8 cellular contexts compared by ENCODE assay signal in the genomic region with DNA sequence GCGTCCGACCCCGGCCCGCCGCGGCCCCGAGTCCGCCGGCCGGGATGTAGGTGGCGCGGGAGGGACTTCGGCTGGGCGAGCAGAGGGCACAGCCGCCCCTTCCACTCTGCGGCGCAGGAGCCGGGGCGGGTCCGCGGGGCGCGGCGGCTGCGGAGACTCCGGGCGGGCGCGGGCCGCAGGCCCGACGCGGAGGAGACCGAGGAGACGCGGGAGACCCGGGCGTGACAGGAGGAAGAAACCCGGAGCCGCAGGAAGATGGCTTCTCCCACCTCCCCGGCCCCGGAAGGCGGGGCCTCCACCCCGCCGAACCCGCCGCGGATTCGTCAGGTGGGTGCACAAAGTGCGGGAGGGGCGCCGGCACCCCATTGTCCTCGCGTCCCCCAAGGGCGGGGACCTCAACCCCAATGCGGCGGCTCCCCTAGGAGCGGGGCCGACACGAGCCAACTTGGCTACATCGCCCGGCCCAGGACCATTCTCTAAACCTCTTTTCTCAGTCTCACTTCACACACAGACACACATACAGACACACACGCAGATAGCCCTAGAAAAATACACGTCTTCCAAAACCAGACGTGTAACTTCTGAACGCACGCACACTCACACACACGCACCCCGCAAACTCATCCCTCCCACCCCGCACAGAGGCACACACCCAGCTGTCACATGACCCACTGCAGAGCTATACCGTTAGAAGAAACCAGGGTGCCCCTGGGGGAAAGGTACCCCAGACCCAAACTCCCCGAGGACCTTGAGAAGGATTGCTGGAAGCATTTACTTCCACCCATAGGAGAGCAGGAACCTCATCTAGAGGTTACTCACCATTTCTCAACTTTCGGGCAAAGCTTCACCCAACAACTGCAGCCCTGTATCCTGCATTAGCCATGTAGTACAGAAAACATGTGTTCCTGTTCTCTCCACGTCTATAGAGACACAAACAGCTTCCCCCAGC.
A peak's percentile ranks its signal among the peaks of the same experiment; 100 is the strongest.
DNase-seq lines count a peak whose midpoint lies in the region; ATAC-seq and TF ChIP-seq lines count a peak whose summit lies in the region.
"Not testable (repeated sequence)": the region's sequence is repeated elsewhere in the genome, so short reads cannot be mapped to it uniquely, and the experiment has no call there.

No MANE protein-coding gene starts in this region.

- H3K27me3 Mint-ChIP-seq in activated CD4-positive, alpha-beta memory T cell treated with anti-CD3 and anti-CD28 coated beads, Interleukin-2, amount 10 ng/mL, durations not matched to agents 7 days and 5 days = peaks cover 42% of the 10 kb centered on the region

- ATAC-seq in GM18517 (IDR thresholded peaks at IDR 0.05; ENCODE audit: unreplicated experiment) (peak; percentile 55), HG02852 (IDR thresholded peaks at IDR 0.05; ENCODE audit: unreplicated experiment) (peak; percentile 55)

- POLR2A ChIA-PET in activated CD4-positive, alpha-beta memory T cell treated with anti-CD3 and anti-CD28 coated beads, Interleukin-2, amount 10 ng/mL, durations not matched to agents 7 days and 5 days (lab: Charles Lee) = not testable (repeated sequence)

- intact Hi-C loops in posterior cingulate gyrus (cut with DNase I) = not testable (repeated sequence)

- peak overlapping the region; percentile 93 for H3K4me3 Mint-ChIP-seq in activated CD4-positive, alpha-beta memory T cell treated with anti-CD3 and anti-CD28 coated beads, Interleukin-2, amount 10 ng/mL, durations not matched to agents 7 days and 5 days

- H3K27ac ChIP-seq in coronary artery = peak overlapping the region in 1 of 2 donors; percentile 31

- DNase-seq in A172 (ENCODE audit: low spot score) (peak; percentile 7), NCI-H2171 treated with DMSO at 0.1 percent for 48 hours (lab: John Stamatoyannopoulos, UW) (peak; percentile 61), iPS-NIHi7 (ENCODE audit: extremely low spot score) (peak; percentile 45), posterior cingulate gyrus (peak in 7 of 10 donors; percentile 19 to 87 (median 42))
- peak; percentile 33 for DNase-seq in activated CD4-positive, alpha-beta memory T cell treated with anti-CD3 and anti-CD28 coated beads, Interleukin-2, amount 10 ng/mL, durations not matched to agents 7 days and 5 days
- not testable (repeated sequence) for DNase-seq in coronary artery (ENCODE audit: low spot score)

- CTCF ChIA-PET in activated CD4-positive, alpha-beta memory T cell treated with anti-CD3 and anti-CD28 coated beads, Interleukin-2, amount 10 ng/mL, durations not matched to agents 7 days and 5 days (lab: Charles Lee) = interaction anchor here (0.6 to 1.2 kb wide), 3 partner anchors 56 to 59 kb away, joined by 3 read pairs; no protein-coding TSS in a partner anchor

- H3K4me1 Mint-ChIP-seq in activated CD4-positive, alpha-beta memory T cell treated with anti-CD3 and anti-CD28 coated beads, Interleukin-2, amount 10 ng/mL, durations not matched to agents 7 days and 5 days = peaks cover 21% of the 10 kb centered on the region

- not testable (repeated sequence) for H3K9me3 Mint-ChIP-seq in activated CD4-positive, alpha-beta memory T cell treated with anti-CD3 and anti-CD28 coated beads, Interleukin-2, amount 10 ng/mL, durations not matched to agents 7 days and 5 days

- not testable (repeated sequence) for H3K36me3 Mint-ChIP-seq in activated CD4-positive, alpha-beta memory T cell treated with anti-CD3 and anti-CD28 coated beads, Interleukin-2, amount 10 ng/mL, durations not matched to agents 7 days and 5 days (ENCODE audit: low read depth)

- peak overlapping the region; percentile 70 for H3K4me3 ChIP-seq in coronary artery

- not testable (repeated sequence) for TF ChIP-seq CTCF in coronary artery (IDR thresholded peaks at IDR 0.05)

- H3K27ac Mint-ChIP-seq in activated CD4-positive, alpha-beta memory T cell treated with anti-CD3 and anti-CD28 coated beads, Interleukin-2, amount 10 ng/mL, durations not matched to agents 7 days and 5 days = peak overlapping the region; percentile 48
